ENCODE assay signal across 5 cellular contexts in the genomic region with DNA sequence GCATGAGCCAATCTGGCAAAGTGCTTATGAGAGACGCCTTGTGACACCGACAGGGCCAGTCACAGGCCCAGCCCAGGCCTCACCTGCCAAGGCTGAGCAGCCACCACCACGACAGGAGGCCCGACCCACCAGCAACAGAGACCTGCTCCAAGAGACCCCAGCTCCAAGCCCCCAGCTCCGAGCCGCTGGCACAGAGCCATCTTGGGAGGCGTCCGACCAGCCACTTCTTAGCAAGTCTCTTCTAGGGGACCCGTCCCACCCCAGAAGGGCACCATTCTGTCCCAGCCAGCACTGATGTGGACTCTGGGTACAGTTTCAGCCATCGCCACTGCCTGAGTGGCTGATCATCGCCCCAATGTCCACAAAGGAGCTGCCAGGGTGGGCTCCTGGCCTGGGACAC.
"Had no signal": no experiment of that assay in that cellular context is flagged by ENCODE, and none has a peak within 500 bp of the region (broad histone marks: within the 10 kb centered on the region; RNA-seq: fewer than 3 reads in every experiment).

No MANE protein-coding gene starts in this region.

- H3K4me1 Mint-ChIP-seq: GM23338, H9 had no signal

- H3K4me2 ChIP-seq: GM23338 had no signal

- H3K27ac Mint-ChIP-seq: GM23338, HFFc6 had no signal

- H2AFZ ChIP-seq: GM23338 had no signal

- ATAC-seq: GM23338, HCT116 had no signal

- DNase-seq: H9, HFFc6, IMR-90 had no signal

- H3K4me3 Mint-ChIP-seq: GM23338, H9, HFFc6 had no signal

- H3K9me3 Mint-ChIP-seq: H9 had no signal

- H3K4me3 ChIP-seq: GM23338 had no signal
